In the genomic region with DNA sequence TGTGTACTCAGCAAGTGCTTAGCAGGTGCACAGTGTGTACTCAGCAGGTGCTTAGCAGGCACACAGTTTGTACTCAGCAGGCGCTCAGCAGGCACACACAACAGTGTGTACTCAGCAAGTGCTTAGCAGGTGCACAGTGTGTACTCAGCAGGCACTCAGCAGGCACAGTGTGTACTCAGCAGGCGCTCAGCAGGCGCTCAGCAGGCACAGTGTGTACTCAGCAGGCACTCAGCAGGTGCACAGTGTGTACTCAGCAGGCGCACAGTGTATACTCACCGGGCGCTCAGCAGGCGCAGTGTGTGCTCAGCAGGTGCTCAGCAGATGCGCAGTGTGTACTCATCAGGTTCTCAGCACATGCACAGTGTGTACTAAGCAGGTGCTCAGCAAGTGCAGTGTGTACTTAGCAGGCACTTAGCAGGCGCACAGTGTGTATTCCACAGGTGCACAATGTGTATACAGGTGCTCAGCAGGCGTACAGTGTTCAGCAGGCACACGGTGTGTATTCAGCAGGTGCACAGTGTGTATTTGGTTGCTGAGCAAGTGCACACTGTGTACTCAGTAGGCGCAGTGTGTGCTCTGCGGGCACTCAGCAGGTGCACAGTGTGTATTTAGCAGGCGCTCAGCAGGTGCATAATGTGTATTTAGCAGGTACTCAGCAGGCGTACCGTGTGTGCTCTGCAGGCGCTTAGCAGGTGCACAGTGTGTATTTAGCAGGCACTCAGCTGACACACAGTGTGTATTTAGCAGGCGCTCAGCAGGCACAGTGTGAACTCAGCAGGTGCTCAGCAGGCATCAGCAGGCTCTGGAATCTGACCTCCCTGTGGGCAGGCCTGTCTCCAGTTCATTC, we compare ENCODE assay signal across 15 cellular contexts. TPM values are rescaled to one million over a fixed set of nuclear protein-coding genes. Genes with fewer than 3 reads are reported as not detected.
DNase-seq lines count a peak whose midpoint lies in the region; ATAC-seq, FAIRE-seq and TF ChIP-seq lines count a peak whose summit lies in the region.
"Had no signal": no experiment of that assay in that cellular context is flagged by ENCODE, and none has a peak within 500 bp of the region (broad histone marks: within the 10 kb centered on the region; RNA-seq: fewer than 3 reads in every experiment).

No MANE protein-coding gene starts in this region.

- H3K36me3 Mint-ChIP-seq in T-cell: no peaks in the 10 kb centered on the region

- no peak for TF ChIP-seq POLR2A in GM12892 (IDR thresholded peaks at IDR 0.05; ENCODE audit: low read depth, low read length)
- TF ChIP-seq POLR2A in HepG2 (IDR thresholded peaks at IDR 0.05; ENCODE audit: insufficient read depth in 1 of 2, low read depth in 2 of 2, low read length in 2 of 2): no peak

- peaks cover 23% of the 10 kb centered on the region for H3K79me2 ChIP-seq in HepG2 (ENCODE audit: insufficient read depth, low read length)

- H3K27ac Mint-ChIP-seq in T-cell: peak overlapping the region; percentile 99

- H3K4me3 Mint-ChIP-seq in T-cell: peak overlapping the region; percentile 82 to 90 (median 85)

- H4K20me1 ChIP-seq in HepG2 (ENCODE audit: insufficient read depth, low read length): peaks cover 11% of the 10 kb centered on the region; the same call in 1 of the 2 replicates

- H3K27ac ChIP-seq in C4-2B (peak overlapping the region; percentile 59), HepG2 (ENCODE audit: extremely low read length, insufficient read depth, low read length) (no peak overlapping the region)
- H3K27ac ChIP-seq: neutrophil had no signal

- intact Hi-C loops in HepG2 (cut with micrococcal nuclease; ENCODE audit: unreplicated experiment): no loop called here

- in situ Hi-C loops in HepG2 (cut with HindIII; ENCODE audit: extremely low pct_ligation_motif_present, low pct_unique_long_range_greater_than_20kb): no loop called here

- peaks cover 35 to 46% (median 42%) of the 10 kb centered on the region in 3 donors for H3K4me1 Mint-ChIP-seq in T-cell

- WGBS in HepG2 (ENCODE audit: low lambda C conversion rate): 86% methylated on average over 3 of the region's 18 CpGs

- H3K27me3 ChIP-seq in HepG2 (ENCODE audit: control insufficient read depth in 1 of 2, insufficient read depth in 2 of 2, low read length in 2 of 2): no peaks in the 10 kb centered on the region
- H3K27me3 ChIP-seq: tibial artery had no signal

- no peaks in the 10 kb centered on the region; a peak in 1 of 5 replicates for H3K36me3 ChIP-seq in HepG2 (replicated peaks in 1 of 2; ENCODE audit: control insufficient read depth in 1 of 2, insufficient read depth in 2 of 2, low read length in 2 of 2)
- H3K36me3 ChIP-seq: neutrophil, tibial artery had no signal

- no peaks in the 10 kb centered on the region for H3K27me3 Mint-ChIP-seq in T-cell

- TF ChIP-seq CTCF in C4-2B (conservative IDR thresholded peaks at IDR 0.05): no peak
- TF ChIP-seq CTCF in HepG2 (CRISPR knock-in tag; IDR thresholded peaks at IDR 0.05): no peak

- no peak overlapping the region for H3K9ac ChIP-seq in HepG2 (ENCODE audit: insufficient read depth, low read depth, low read length)

- H3K9me3 Mint-ChIP-seq in T-cell: no peaks in the 10 kb centered on the region

- TF ChIP-seq RAD21 in HepG2 (CRISPR knock-in tag; IDR thresholded peaks at IDR 0.05): no peak

- FAIRE-seq in GM12892 (lab: Jason Lieb, UNC) (peak; percentile 9), HepG2 (lab: Jason Lieb, UNC) (no peak)
- FAIRE-seq: colon had no signal

- no peak overlapping the region for H3K4me2 ChIP-seq in HepG2 (ENCODE audit: low read depth, low read length)

- CTCF ChIA-PET in T-cell (lab: Charles Lee) (no interaction called here), HepG2 (lab: Yijun Ruan, JAX; ENCODE audit: low intra/inter-chr PET ratio, low total read pairs) (no interaction called here)

- H3K9me3 ChIP-seq in HepG2 (ENCODE audit: low read length): no peaks in the 10 kb centered on the region
- H3K9me3 ChIP-seq: neutrophil, tibial artery had no signal

- BruUV-seq in HepG2 (replicated peaks; lab: Mats Ljungman, UMichigan): no TSS peak

- H3K4me3 ChIP-seq in HepG2 (replicated peaks in 1 of 3; ENCODE audit: insufficient read depth in 1 of 3, low read depth in 2 of 3, low read length in 3 of 3): no peak overlapping the region
- H3K4me3 ChIP-seq: tibial artery had no signal

- POLR2A ChIA-PET in T-cell (lab: Charles Lee): interaction anchor here in 1 of 2 donors (0.6 kb wide), 1 partner anchor 128 kb away, joined by 3 read pairs; no protein-coding TSS in a partner anchor
- POLR2A ChIA-PET in HepG2 (lab: Yijun Ruan, JAX): no interaction called here

- ATAC-seq in T-cell (replicated peaks in 1 of 4) (no peak), HepG2 (peak; percentile 41; the same call in 2 of the 3 replicates), esophagus mucosa (no peak), HG03571 (IDR thresholded peaks at IDR 0.05; ENCODE audit: unreplicated experiment) (no peak)
- ATAC-seq: sciatic nerve had no signal

- no peak for TF ChIP-seq EP300 in HepG2 (IDR thresholded peaks at IDR 0.05; ENCODE audit: low read depth in 2 of 2, low read length in 2 of 2)
- TF ChIP-seq EP300 in HepG2 (CRISPR knock-in tag; IDR thresholded peaks at IDR 0.05; ENCODE audit: borderline replicate concordance): no peak

- no peaks in the 10 kb centered on the region for H3K4me1 ChIP-seq in HepG2 (ENCODE audit: insufficient read depth, low read length)

- no peak overlapping the region for H2AFZ ChIP-seq in HepG2 (ENCODE audit: low read length)

- DNase-seq in GM12892 (ENCODE audit: insufficient read length): no peak
- DNase-seq in T-cell: no peak
- no peak for DNase-seq in HepG2 (ENCODE audit: low spot score)
- DNase-seq in retina: no peak
- DNase-seq in GM19240 (ENCODE audit: insufficient read length, low spot score): no peak
- DNase-seq: GOT3; mammary epithelial cell; stimulated activated CD4-positive, alpha-beta T cell treated with anti-CD3 and anti-CD28 coated beads, Interleukin-4, amount 100 ng/mL, for 1 hour; tibial artery had no signal

TF ChIP-seq in HepG2, 621 proteins besides CTCF, POLR2A, EP300 and RAD21 (continues in another document):
- TF ChIP-seq ZNF124 (CRISPR knock-in tag; IDR thresholded peaks at IDR 0.05): no peak
- TF ChIP-seq ZKSCAN8 (CRISPR knock-in tag; IDR thresholded peaks at IDR 0.05; ENCODE audit: borderline replicate concordance): peak; percentile 94
- no peak for TF ChIP-seq ZFP36L2 (CRISPR knock-in tag; IDR thresholded peaks at IDR 0.05)
- TF ChIP-seq, protein P1, sequence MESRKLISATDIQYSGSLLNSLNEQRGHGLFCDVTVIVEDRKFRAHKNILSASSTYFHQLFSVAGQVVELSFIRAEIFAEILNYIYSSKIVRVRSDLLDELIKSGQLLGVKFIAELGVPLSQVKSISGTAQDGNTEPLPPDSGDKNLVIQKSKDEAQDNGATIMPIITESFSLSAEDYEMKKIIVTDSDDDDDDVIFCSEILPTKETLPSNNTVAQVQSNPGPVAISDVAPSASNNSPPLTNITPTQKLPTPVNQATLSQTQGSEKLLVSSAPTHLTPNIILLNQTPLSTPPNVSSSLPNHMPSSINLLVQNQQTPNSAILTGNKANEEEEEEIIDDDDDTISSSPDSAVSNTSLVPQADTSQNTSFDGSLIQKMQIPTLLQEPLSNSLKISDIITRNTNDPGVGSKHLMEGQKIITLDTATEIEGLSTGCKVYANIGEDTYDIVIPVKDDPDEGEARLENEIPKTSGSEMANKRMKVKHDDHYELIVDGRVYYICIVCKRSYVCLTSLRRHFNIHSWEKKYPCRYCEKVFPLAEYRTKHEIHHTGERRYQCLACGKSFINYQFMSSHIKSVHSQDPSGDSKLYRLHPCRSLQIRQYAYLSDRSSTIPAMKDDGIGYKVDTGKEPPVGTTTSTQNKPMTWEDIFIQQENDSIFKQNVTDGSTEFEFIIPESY (CRISPR knock-in tag; IDR thresholded peaks at IDR 0.05): peak; percentile 72; the same call in 1 of the 2 replicates
- no peak for TF ChIP-seq ZBTB34 (CRISPR knock-in tag; IDR thresholded peaks at IDR 0.05)

RNA-seq across cellular contexts. Expression of gene CRTC1, which starts 15.1 kb away (rescaled TPM):
- polyA plus RNA-seq in GM12892 (2012; ENCODE audit: missing spikeins): 0.66 TPM
- 10 to 100 TPM; 19.6 to 26.9 (median 25.0) TPM for total RNA-seq in T-cell
- 1.3 and 2.0 TPM in 2 replicates for total RNA-seq in HepG2 (2016; rRNA removed; fragmentation: Illumina TruSeq; extraction: Trizol)
- total RNA-seq in HepG2 (2016; cell fraction: cytosol; rRNA removed; fragmentation: Illumina TruSeq; extraction: Trizol; ENCODE audit: low read depth): 1.1 and 1.4 TPM in 2 replicates
- total RNA-seq in HepG2 (2016; cell fraction: insoluble cytoplasmic fraction; rRNA removed; fragmentation: Illumina TruSeq; extraction: Trizol): 1.7 and 2.3 TPM in 2 replicates
- total RNA-seq in HepG2 (2016; cell fraction: membrane; rRNA removed; fragmentation: Illumina TruSeq; extraction: Trizol): 2.2 TPM in 2 replicates
- total RNA-seq in HepG2 (2016; cell fraction: nucleus; rRNA removed; fragmentation: Illumina TruSeq; extraction: Trizol): 3.1 and 3.5 TPM in 2 replicates
- 2.7 and 3.2 TPM in 2 replicates for polyA plus RNA-seq in HepG2 (2011; rRNA removed)
- polyA plus RNA-seq in HepG2 (2011; cell fraction: cytosol; rRNA removed): 0.50 and 0.95 TPM in 2 replicates
- polyA plus RNA-seq in HepG2 (2011; cell fraction: nucleus; rRNA removed): 31.6 and 41.4 TPM in 2 replicates
- 6.5 and 6.6 TPM in 2 replicates for polyA plus RNA-seq in HepG2 (2012)
- 2.6 and 2.8 TPM in 2 replicates for polyA plus RNA-seq in HepG2 (2016; cell fraction: cytosol; fragmentation: Illumina TruSeq; extraction: Trizol; ENCODE audit: low read depth)
- 5.0 and 6.1 TPM in 2 replicates for polyA plus RNA-seq in HepG2 (2016; cell fraction: insoluble cytoplasmic fraction; fragmentation: Illumina TruSeq; extraction: Trizol; ENCODE audit: low read depth)
- 4.2 TPM in 2 replicates for polyA plus RNA-seq in HepG2 (2016; cell fraction: membrane; fragmentation: Illumina TruSeq; extraction: Trizol; ENCODE audit: low read depth)
- 17.9 and 20.5 TPM in 2 replicates for polyA plus RNA-seq in HepG2 (2016; cell fraction: nucleus; fragmentation: Illumina TruSeq; extraction: Trizol; ENCODE audit: insufficient read depth, low read depth)
- polyA minus RNA-seq in HepG2 (2011; rRNA and poly(A)+ RNA removed; ENCODE audit: low replicate concordance): 1.4 and 2.3 TPM in 2 replicates
- 2.1 and 2.7 TPM in 2 replicates for polyA minus RNA-seq in HepG2 (2011; cell fraction: cytosol; rRNA and poly(A)+ RNA removed)
- 5.2 and 5.5 TPM in 2 replicates for polyA minus RNA-seq in HepG2 (2011; cell fraction: nucleus; rRNA and poly(A)+ RNA removed)
- total RNA-seq in esophagus mucosa: 4.0 TPM
